9 cellular contexts compared by ENCODE assay signal in the genomic region with DNA sequence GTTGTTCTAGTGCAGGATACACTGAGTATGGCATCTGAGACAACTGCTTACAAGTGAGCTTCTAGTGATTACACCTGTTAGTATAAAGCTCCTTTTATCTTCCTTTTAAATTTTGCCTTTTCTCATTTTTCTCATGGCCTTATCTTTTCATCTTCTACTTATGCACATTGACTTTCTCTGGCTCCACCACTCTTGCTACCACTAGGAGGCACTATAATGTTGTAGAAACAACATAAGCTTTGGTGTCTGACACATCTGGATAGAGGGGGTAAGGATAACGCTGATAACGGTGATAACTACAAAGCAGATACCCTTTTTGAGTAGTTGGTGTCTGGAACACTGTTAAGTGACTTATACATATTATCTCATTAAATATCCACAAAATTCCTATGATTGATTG.
DNase-seq lines count a peak whose midpoint lies in the region; ATAC-seq, FAIRE-seq and TF ChIP-seq lines count a peak whose summit lies in the region.
"Had no signal": no experiment of that assay in that cellular context is flagged by ENCODE, and none has a peak within 500 bp of the region (broad histone marks: within the 10 kb centered on the region; RNA-seq: fewer than 3 reads in every experiment).

No MANE protein-coding gene starts in this region.

- no peak overlapping the region for H3K14ac ChIP-seq in H1 (ENCODE audit: insufficient read length)

- H3K36me3 ChIP-seq in A673 (ENCODE audit: insufficient read depth, low read length, poor library complexity, severe bottlenecking) (no peaks in the 10 kb centered on the region), H1 (ENCODE audit: control insufficient read depth in 2 of 4, insufficient read depth in 4 of 4, low read length in 3 of 4) (no peaks in the 10 kb centered on the region)

- H3K27me3 ChIP-seq in A673 (replicated peaks; ENCODE audit: insufficient read depth, low read depth, low read length, poor library complexity) (no peaks in the 10 kb centered on the region), H1 (replicated peaks in 1 of 4; ENCODE audit: control insufficient read depth in 3 of 4, extremely low read depth in 1 of 4, insufficient read depth in 3 of 4, low read length in 3 of 4) (no peaks in the 10 kb centered on the region)

- H3K56ac ChIP-seq in H1 (replicated peaks; ENCODE audit: insufficient read length, low read depth, low read length), result no peak overlapping the region

- no peak overlapping the region for H2AFZ ChIP-seq in H1 (ENCODE audit: low read length)

- CTCF ChIA-PET in A673 (lab: Charles Lee) (no interaction called here), H1 (lab: Charles Lee; ENCODE audit: partially characterized antibody) (interaction anchor here (0.7 to 3.8 kb wide), 21 partner anchors 12 to 744 kb away, joined by 3 to 24 read pairs (median 4); no protein-coding TSS in a partner anchor)

- no peak overlapping the region for H3K18ac ChIP-seq in H1 (ENCODE audit: extremely low read depth, low read length)

- POLR2A ChIA-PET in A673 (lab: Charles Lee; ENCODE audit: low non-redundant PET) (no interaction called here), H1 (lab: Charles Lee; ENCODE audit: partially characterized antibody) (no interaction called here)

- H3K9ac ChIP-seq in H1 (replicated peaks in 1 of 4; ENCODE audit: extremely low read depth in 1 of 4, low read depth in 3 of 4, low read length in 3 of 4), result no peak overlapping the region

- no peak overlapping the region for H2BK120ac ChIP-seq in H1 (replicated peaks; ENCODE audit: low read depth, low read length)

- no peak overlapping the region for H2AK5ac ChIP-seq in H1 (ENCODE audit: low read depth, low read length)

- no peaks in the 10 kb centered on the region for H3K79me1 ChIP-seq in H1 (ENCODE audit: low read depth, low read length)

- no peak overlapping the region for H3K23ac ChIP-seq in H1 (ENCODE audit: insufficient read length)

- no peak overlapping the region for H4K91ac ChIP-seq in H1 (replicated peaks; ENCODE audit: insufficient read length, low read length)

- H3K9me3 ChIP-seq in A673 (ENCODE audit: low read depth, low read length, poor library complexity, severe bottlenecking), result no peaks in the 10 kb centered on the region
- H3K9me3 ChIP-seq in H1 (ENCODE audit: insufficient read depth in 2 of 2, low read depth in 1 of 2, low read length in 1 of 2), result no peaks in the 10 kb centered on the region

- H4K5ac ChIP-seq in H1 (ENCODE audit: insufficient read length, low read depth, low read length), result no peak overlapping the region

- 62% methylated on average over 2 of the region's 2 CpGs; no CpG with 5 or more reads in 1 of the 2 experiments for WGBS in H1 (ENCODE audit: extremely low coverage in 1 of 2, insufficient coverage in 1 of 2, insufficient read length in 1 of 2, insufficient replicate concordance in 2 of 2, low coverage in 1 of 2, low lambda C conversion rate in 2 of 2, missing lambda C conversion rate in 1 of 2), 2 experiments

- TF ChIP-seq POLR2A in H1 (IDR thresholded peaks at IDR 0.05; ENCODE audit: control extremely low read depth in 1 of 2, low read depth in 2 of 2, low read length in 2 of 2), result no peak

- BruUV-seq in A673 (replicated peaks; lab: Mats Ljungman, UMichigan), result no TSS peak

- ATAC-seq in GM21423 (IDR thresholded peaks at IDR 0.05; ENCODE audit: unreplicated experiment), result no peak
- ATAC-seq: activated naive CD8-positive, alpha-beta T cell treated with anti-CD3 and anti-CD28 coated beads, Interleukin-2, amount 50 U/mL, for 24 hours had no signal

- in situ Hi-C loops in GM13977 (cut with MboI; ENCODE audit: low pct_unique_long_range_greater_than_20kb, low sequenced_read_pairs, unreplicated experiment), result no loop called here

- H3K4me2 ChIP-seq in H1 (ENCODE audit: insufficient read depth in 1 of 2, low read depth in 2 of 2, low read length in 2 of 2), result no peak overlapping the region

- DNase-seq in A673 (ENCODE audit: low spot score) (peak; percentile 68), GM13977 (ENCODE audit: low spot score) (peak; percentile 17), NAMALWA (ENCODE audit: low spot score) (peak; percentile 28), H1 (ENCODE audit: low read depth in 1 of 2, low spot score in 2 of 2) (no peak), Ammon's horn (ENCODE audit: low spot score) (no peak), mucosa of gallbladder (ENCODE audit: low spot score) (no peak)
- DNase-seq in effector CD4-positive, alpha-beta T cell, result no peak
- DNase-seq: activated naive CD8-positive, alpha-beta T cell treated with anti-CD3 and anti-CD28 coated beads, Interleukin-2, amount 50 U/mL, for 24 hours had no signal

- TF ChIP-seq EP300 in H1 (IDR thresholded peaks at IDR 0.05; ENCODE audit: borderline replicate concordance in 1 of 2, low read depth in 2 of 2, low read length in 2 of 2), result no peak

- H3K4me3 ChIP-seq in A673 (ENCODE audit: low read depth, low read length, poor library complexity, severe bottlenecking), result no peak overlapping the region
- H3K4me3 ChIP-seq in H1 (ENCODE audit: extremely low read depth in 1 of 4, insufficient read depth in 2 of 4, low read depth in 3 of 4, low read length in 4 of 4), result no peak overlapping the region

- FAIRE-seq in H1 (lab: Jason Lieb, UNC), result peak; percentile 78

- no peaks in the 10 kb centered on the region for H3K23me2 ChIP-seq in H1 (ENCODE audit: low read depth, low read length)

- intact Hi-C loops in A673 (cut with micrococcal nuclease; ENCODE audit: unreplicated experiment), result loop anchor here (2.0 to 10.0 kb wide), 3 partner anchors 71 to 740 kb away; no protein-coding TSS in a partner anchor

- H2BK15ac ChIP-seq in H1 (ENCODE audit: low read length), result no peak overlapping the region

- no peaks in the 10 kb centered on the region for H3K79me2 ChIP-seq in H1 (ENCODE audit: control insufficient read depth in 1 of 2, insufficient read depth in 2 of 2, low read length in 2 of 2)

- no peak overlapping the region for H2BK12ac ChIP-seq in H1 (ENCODE audit: low read depth, low read length)

- H3K4me1 ChIP-seq in A673 (ENCODE audit: insufficient read depth, low read length, poor library complexity, severe bottlenecking), result no peaks in the 10 kb centered on the region
- H3K4me1 ChIP-seq in H1 (replicated peaks in 1 of 4; ENCODE audit: control insufficient read depth in 3 of 4, insufficient read depth in 4 of 4, low read length in 3 of 4), result no peaks in the 10 kb centered on the region

- no peak overlapping the region for H4K8ac ChIP-seq in H1 (ENCODE audit: extremely low read depth, insufficient read depth, low read length)

- H3K27ac ChIP-seq in A673 (ENCODE audit: low read depth, low read length, poor library complexity, severe bottlenecking) (no peak overlapping the region), H1 (ENCODE audit: low read depth, low read length) (no peak overlapping the region)

- H3K4ac ChIP-seq in H1 (replicated peaks; ENCODE audit: insufficient read length, low read depth, low read length), result no peak overlapping the region

- H2BK5ac ChIP-seq in H1 (ENCODE audit: low read depth, low read length), result no peak overlapping the region

- no peaks in the 10 kb centered on the region for H4K20me1 ChIP-seq in H1 (replicated peaks in 1 of 2; ENCODE audit: control insufficient read depth in 1 of 2, insufficient read depth in 2 of 2, low read length in 2 of 2)

- TF ChIP-seq CTCF in A673 (conservative IDR thresholded peaks at IDR 0.05; ENCODE audit: low read depth, low read length) (peak; percentile 79), GM13977 (IDR thresholded peaks at IDR 0.05; ENCODE audit: extremely low read depth, insufficient read depth, missing control alignments) (peak; percentile 63), H1 (IDR thresholded peaks at IDR 0.05; ENCODE audit: control extremely low read depth in 1 of 3, insufficient read depth in 1 of 3, low read depth in 1 of 3, low read length in 3 of 3) (peak in 1 of 3 experiments; percentile 55; a peak in 2 of 4 replicates)

- H2BK20ac ChIP-seq in H1 (ENCODE audit: low read length), result no peak overlapping the region

- peak; percentile 66 to 69 for TF ChIP-seq RAD21 in H1 (IDR thresholded peaks at IDR 0.05 in 1 of 2, conservative IDR thresholded peaks at IDR 0.05 in 1 of 2; ENCODE audit: low read depth in 2 of 2, low read length in 2 of 2)

Comparison
In these comparisons a context has a peak if more than half of its experiments do, and no peak if none do; other contexts are left out.
1. DNase-seq: peak in A673 (single experiment), GM13977 (single experiment) and NAMALWA (single experiment); none in H1 (0 of 2), Ammon's horn (single experiment), mucosa of gallbladder (single experiment) and effector CD4-positive, alpha-beta T cell (single experiment).